Comparison of ENCODE assay signal across 14 cellular contexts in the genomic region with DNA sequence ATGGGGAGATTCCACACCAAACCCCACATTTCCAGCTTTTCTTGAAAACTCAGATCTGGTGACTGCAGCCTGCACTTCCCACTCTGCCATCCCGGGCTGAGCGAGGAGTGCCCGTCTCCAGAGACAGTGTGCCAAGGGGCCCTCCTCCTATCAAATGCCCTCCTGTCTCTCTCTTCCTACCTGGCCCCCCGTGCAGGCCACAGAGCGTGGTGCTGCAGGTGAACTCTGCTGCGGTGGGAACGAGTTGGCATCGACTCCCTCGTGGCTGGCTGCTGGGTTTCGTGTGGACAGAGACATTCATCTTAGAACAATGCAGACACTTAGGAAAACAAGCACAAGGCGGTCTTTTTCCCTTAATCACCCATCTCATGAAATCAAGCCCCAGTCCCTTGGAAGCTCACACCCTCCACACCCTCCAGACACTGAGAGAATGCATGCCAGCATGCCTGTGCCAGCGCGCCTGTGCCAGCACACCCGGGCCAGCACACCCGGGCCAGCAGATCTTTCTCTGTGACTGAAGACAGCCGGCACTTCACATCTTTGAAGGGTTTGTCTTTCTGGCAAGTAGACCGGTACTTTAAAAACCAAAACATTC.
DNase-seq lines count a peak whose midpoint lies in the region; ATAC-seq, FAIRE-seq and TF ChIP-seq lines count a peak whose summit lies in the region.
"Had no signal": no experiment of that assay in that cellular context is flagged by ENCODE, and none has a peak within 500 bp of the region (broad histone marks: within the 10 kb centered on the region; RNA-seq: fewer than 3 reads in every experiment).

No MANE protein-coding gene starts in this region.

- intact Hi-C loops in upper lobe of right lung (cut with DNase I) = no loop called here

- peaks cover 5% of the 10 kb centered on the region for H3K27me3 Mint-ChIP-seq in nephron progenitor cell (ENCODE audit: low read depth, poor library complexity)

- DNase-seq in NCI-H2196 (lab: John Stamatoyannopoulos, UW; ENCODE audit: unreplicated experiment) (peak; percentile 13), NCI-H2196 treated with DMSO at 0.1 percent for 48 hours (lab: John Stamatoyannopoulos, UW; ENCODE audit: unreplicated experiment) (no peak), dedifferentiated amniotic fluid mesenchymal stem cell (ENCODE audit: extremely low spot score) (peak; percentile 38), left lobe of liver (ENCODE audit: low spot score) (no peak), upper lobe of right lung (peak; percentile 70), D721Med (ENCODE audit: insufficient read length, low spot score) (no peak), nephron progenitor cell (no peak), SIG-M5 treated with dmso at 0.1 percent for 504 hours (lab: John Stamatoyannopoulos, UW; ENCODE audit: unreplicated experiment) (no peak)
- DNase-seq: 8988T; activated CD8-positive, alpha-beta memory T cell treated with anti-CD3 and anti-CD28 coated beads, Interleukin-2, amount 50 U/mL, for 48 hours; hippocampal formation; NCI-H748 treated with DMSO at 0.1 percent for 48 hours had no signal

- peaks cover 46% of the 10 kb centered on the region for H3K4me1 Mint-ChIP-seq in nephron progenitor cell

- peaks cover 20% of the 10 kb centered on the region for H3K4me1 ChIP-seq in upper lobe of right lung

- peaks cover 13% of the 10 kb centered on the region for H3K9me3 Mint-ChIP-seq in nephron progenitor cell
- H3K9me3 Mint-ChIP-seq: T-helper 2 cell treated with Interferon-gamma antibody and Interleukin-4, amounts not matched to agents 5 μg/mL and 100 μg/mL, for 36 hours had no signal

- H3K27ac Mint-ChIP-seq in nephron progenitor cell = no peak overlapping the region
- H3K27ac Mint-ChIP-seq: T-helper 2 cell treated with Interferon-gamma antibody and Interleukin-4, amounts not matched to agents 5 μg/mL and 100 μg/mL, for 36 hours had no signal

- H3K4me3 Mint-ChIP-seq in nephron progenitor cell = no peak overlapping the region
- H3K4me3 Mint-ChIP-seq: T-helper 2 cell treated with Interferon-gamma antibody and Interleukin-4, amounts not matched to agents 5 μg/mL and 100 μg/mL, for 36 hours had no signal

- ATAC-seq in left lobe of liver = peak; percentile 43
- peak; percentile 80 for ATAC-seq in upper lobe of right lung

- no peaks in the 10 kb centered on the region for H3K9me3 ChIP-seq in upper lobe of right lung

- H3K4me3 ChIP-seq in upper lobe of right lung = no peak overlapping the region
- H3K4me3 ChIP-seq: cardiac muscle cell had no signal

- H3K27ac ChIP-seq in upper lobe of right lung = no peak overlapping the region
- H3K27ac ChIP-seq: cardiac muscle cell had no signal

- H3K36me3 ChIP-seq in upper lobe of right lung = no peaks in the 10 kb centered on the region
- H3K36me3 ChIP-seq: cardiac muscle cell had no signal

- TF ChIP-seq CTCF in upper lobe of right lung (IDR thresholded peaks at IDR 0.05) (no peak), D721Med (IDR thresholded peaks at IDR 0.05; ENCODE audit: insufficient read depth, missing control alignments) (no peak), nephron progenitor cell (IDR thresholded peaks at IDR 0.05) (no peak)

- FAIRE-seq in D721Med (lab: Jason Lieb, UNC) = no peak

- H3K36me3 Mint-ChIP-seq in nephron progenitor cell (ENCODE audit: low read depth) = peaks cover 10% of the 10 kb centered on the region

- H3K27me3 ChIP-seq in upper lobe of right lung = no peaks in the 10 kb centered on the region
- H3K27me3 ChIP-seq: cardiac muscle cell had no signal

Comparison
In these comparisons a context has a peak if more than half of its experiments do, and no peak if none do; other contexts are left out.
1. DNase-seq: peak in NCI-H2196 (single experiment), dedifferentiated amniotic fluid mesenchymal stem cell (single experiment) and upper lobe of right lung (single experiment); none in NCI-H2196 treated with DMSO at 0.1 percent for 48 hours (single experiment), left lobe of liver (single experiment), D721Med (single experiment), nephron progenitor cell (single experiment) and SIG-M5 treated with dmso at 0.1 percent for 504 hours (single experiment).